ENCODE assay signal across 32 cellular contexts in the genomic region with DNA sequence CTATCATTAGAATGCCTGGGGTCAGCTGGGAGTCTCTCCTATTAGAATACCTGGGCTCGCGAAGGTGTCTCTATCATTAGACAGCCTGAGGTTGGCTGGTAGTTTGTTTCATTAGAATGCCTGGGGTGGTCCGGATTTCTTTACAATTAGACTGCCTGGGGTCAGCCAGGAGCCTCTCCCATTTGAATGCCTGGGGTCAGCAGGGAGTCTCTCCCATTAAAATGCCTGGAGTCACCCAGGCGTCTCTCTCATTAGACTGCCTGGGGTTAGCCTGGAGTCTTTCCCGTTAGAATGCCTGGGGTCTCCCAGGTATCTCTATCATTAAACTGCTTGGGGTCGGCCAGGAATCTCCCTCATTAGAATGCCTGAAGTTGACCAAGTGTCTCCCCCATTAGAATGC.
"Had no signal": no experiment of that assay in that cellular context is flagged by ENCODE, and none has a peak within 500 bp of the region (broad histone marks: within the 10 kb centered on the region; RNA-seq: fewer than 3 reads in every experiment).

No MANE protein-coding gene starts in this region.

- H3K4me1 Mint-ChIP-seq: activated CD4-positive, alpha-beta T cell treated with anti-CD3 and anti-CD28 coated beads for 36 hours; activated CD4-positive, alpha-beta T cell treated with anti-CD3 and anti-CD28 coated beads, Interleukin-2, amount 10 ng/mL, durations not matched to agents 24 days and 14 days; activated CD8-positive, alpha-beta memory T cell treated with anti-CD3 and anti-CD28 coated beads, Interleukin-2, amount 10 ng/mL, durations not matched to agents 7 days and 5 days; activated naive CD4-positive, alpha-beta T cell treated with anti-CD3 and anti-CD28 coated beads, Interleukin-2, amount 50 U/mL, for 24 hours; activated naive CD8-positive, alpha-beta T cell treated with anti-CD3 and anti-CD28 coated beads for 36 hours; activated naive CD8-positive, alpha-beta T cell treated with anti-CD3 and anti-CD28 coated beads, Interleukin-2, amount 50 U/mL, for 24 hours; central memory CD8-positive, alpha-beta T cell had no signal

- FAIRE-seq: colon, endometrium, endothelial cell of umbilical vein had no signal

- H3K9me3 Mint-ChIP-seq: central memory CD8-positive, alpha-beta T cell had no signal

- H3K27ac Mint-ChIP-seq: activated CD4-positive, alpha-beta memory T cell treated with anti-CD3 and anti-CD28 coated beads for 36 hours; activated CD4-positive, alpha-beta T cell treated with anti-CD3 and anti-CD28 coated beads for 36 hours; activated CD4-positive, alpha-beta T cell treated with anti-CD3 and anti-CD28 coated beads, Interleukin-2, amount 10 ng/mL, durations not matched to agents 24 days and 14 days; activated CD8-positive, alpha-beta memory T cell treated with anti-CD3 and anti-CD28 coated beads, Interleukin-2, amount 10 ng/mL, durations not matched to agents 7 days and 5 days; activated CD8-positive, alpha-beta T cell treated with anti-CD3 and anti-CD28 coated beads, Interleukin-2, amount 10 ng/mL, durations not matched to agents 7 days and 5 days; activated naive CD4-positive, alpha-beta T cell treated with anti-CD3 and anti-CD28 coated beads for 36 hours; activated naive CD4-positive, alpha-beta T cell treated with anti-CD3 and anti-CD28 coated beads, Interleukin-2, amount 50 U/mL, for 24 hours; activated naive CD8-positive, alpha-beta T cell treated with anti-CD3 and anti-CD28 coated beads for 36 hours; activated naive CD8-positive, alpha-beta T cell treated with anti-CD3 and anti-CD28 coated beads, Interleukin-2, amount 50 U/mL, for 24 hours; activated T-helper 1 cell treated with anti-CD3 and anti-CD28 coated beads, Interleukin-12 subunit alpha, Interleukin-12 subunit beta, Interleukin-2, Interleukin-4 antibody, amounts not matched to agents 30 ng/mL and 10 ng/mL and 1 ng/mL, durations not matched to agents 14 hours and 24 hours and 36 hours; activated T-helper 2 cell treated with anti-CD3 and anti-CD28 coated beads, Interferon-gamma antibody, Interleukin-2, Interleukin-4, amounts not matched to agents 10 μg/mL and 5 μg/mL and 100 μg/mL, durations not matched to agents 14 hours and 24 hours and 36 hours; brain had no signal

- ATAC-seq: activated CD4-positive, alpha-beta T cell treated with anti-CD3 and anti-CD28 coated beads for 36 hours; activated CD8-positive, alpha-beta memory T cell treated with anti-CD3 and anti-CD28 coated beads, Interleukin-2, amount 10 ng/mL, durations not matched to agents 7 days and 5 days; activated CD8-positive, alpha-beta T cell treated with anti-CD3 and anti-CD28 coated beads, Interleukin-2, amount 10 ng/mL, durations not matched to agents 7 days and 5 days; activated naive CD8-positive, alpha-beta T cell treated with anti-CD3 and anti-CD28 coated beads, Interleukin-2, amount 50 U/mL, for 24 hours had no signal

- H3K4me3 Mint-ChIP-seq: activated CD4-positive, alpha-beta memory T cell treated with anti-CD3 and anti-CD28 coated beads for 36 hours; activated CD4-positive, alpha-beta T cell treated with anti-CD3 and anti-CD28 coated beads for 36 hours; activated CD4-positive, alpha-beta T cell treated with anti-CD3 and anti-CD28 coated beads, Interleukin-2, amount 10 ng/mL, durations not matched to agents 24 days and 14 days; activated CD8-positive, alpha-beta memory T cell treated with anti-CD3 and anti-CD28 coated beads, Interleukin-2, amount 10 ng/mL, durations not matched to agents 7 days and 5 days; activated CD8-positive, alpha-beta T cell treated with anti-CD3 and anti-CD28 coated beads, Interleukin-2, amount 10 ng/mL, durations not matched to agents 7 days and 5 days; activated naive CD4-positive, alpha-beta T cell treated with anti-CD3 and anti-CD28 coated beads for 36 hours; activated naive CD4-positive, alpha-beta T cell treated with anti-CD3 and anti-CD28 coated beads, Interleukin-2, amount 50 U/mL, for 24 hours; activated naive CD8-positive, alpha-beta T cell treated with anti-CD3 and anti-CD28 coated beads for 36 hours; activated naive CD8-positive, alpha-beta T cell treated with anti-CD3 and anti-CD28 coated beads, Interleukin-2, amount 50 U/mL, for 24 hours; activated T-helper 1 cell treated with anti-CD3 and anti-CD28 coated beads, Interleukin-12 subunit alpha, Interleukin-12 subunit beta, Interleukin-2, Interleukin-4 antibody, amounts not matched to agents 30 ng/mL and 10 ng/mL and 1 ng/mL, durations not matched to agents 14 hours and 24 hours and 36 hours; brain; central memory CD8-positive, alpha-beta T cell had no signal

- DNase-seq: activated CD4-positive, alpha-beta memory T cell treated with anti-CD3 and anti-CD28 coated beads for 36 hours; activated CD4-positive, alpha-beta T cell treated with anti-CD3 and anti-CD28 coated beads for 36 hours; activated CD4-positive, alpha-beta T cell treated with anti-CD3 and anti-CD28 coated beads, Interleukin-2, amount 10 ng/mL, durations not matched to agents 24 days and 14 days; activated CD4-positive, CD25-positive, alpha-beta regulatory T cell; activated CD4-positive, CD25-positive, alpha-beta regulatory T cell treated with anti-CD3 and anti-CD28 coated beads, Interleukin-2, amount 50 U/mL, for 72 hours; activated CD8-positive, alpha-beta memory T cell treated with anti-CD3 and anti-CD28 coated beads, Interleukin-2, amount 10 ng/mL, durations not matched to agents 7 days and 5 days; activated CD8-positive, alpha-beta memory T cell treated with anti-CD3 and anti-CD28 coated beads, Interleukin-2, amount 50 U/mL, for 4 hours; activated CD8-positive, alpha-beta T cell treated with anti-CD3 and anti-CD28 coated beads, Interleukin-2, amount 10 ng/mL, durations not matched to agents 7 days and 5 days; activated effector memory CD4-positive, alpha-beta T cell treated with anti-CD3 and anti-CD28 coated beads, Interleukin-2, amount 50 U/mL, for 16 hours; activated naive CD4-positive, alpha-beta T cell treated with anti-CD3 and anti-CD28 coated beads for 36 hours; activated naive CD8-positive, alpha-beta T cell treated with anti-CD3 and anti-CD28 coated beads for 36 hours; activated naive CD8-positive, alpha-beta T cell treated with anti-CD3 and anti-CD28 coated beads, Interleukin-2, amount 50 U/mL, for 24 hours; activated T-cell treated with anti-CD3 and anti-CD28 coated beads, Interleukin-2, amount 50 U/mL, for 1 hour; activated T-cell treated with anti-CD3 and anti-CD28 coated beads, Interleukin-2, amount 50 U/mL, for 48 hours; cortex of kidney; effector CD8-positive, alpha-beta T cell; esophagus squamous epithelium; foreskin melanocyte; head of caudate nucleus; T-helper 2 cell had no signal

- H3K27ac ChIP-seq: ascending aorta, breast epithelium, cardiac muscle cell, epithelial cell of prostate, esophagus squamous epithelium had no signal

- H3K4me3 ChIP-seq: ascending aorta, breast epithelium, cardiac muscle cell, esophagus squamous epithelium had no signal

- H3K27me3 ChIP-seq: ascending aorta, breast epithelium, cardiac muscle cell, esophagus squamous epithelium had no signal

- H3K9me3 ChIP-seq: breast epithelium had no signal

- H3K4me1 ChIP-seq: ascending aorta, breast epithelium, esophagus squamous epithelium had no signal

- H3K27me3 Mint-ChIP-seq: activated CD4-positive, alpha-beta memory T cell treated with anti-CD3 and anti-CD28 coated beads for 36 hours; activated CD4-positive, alpha-beta T cell treated with anti-CD3 and anti-CD28 coated beads for 36 hours; activated CD4-positive, alpha-beta T cell treated with anti-CD3 and anti-CD28 coated beads, Interleukin-2, amount 10 ng/mL, durations not matched to agents 24 days and 14 days; activated CD8-positive, alpha-beta memory T cell treated with anti-CD3 and anti-CD28 coated beads, Interleukin-2, amount 10 ng/mL, durations not matched to agents 7 days and 5 days; activated naive CD4-positive, alpha-beta T cell treated with anti-CD3 and anti-CD28 coated beads, Interleukin-2, amount 50 U/mL, for 24 hours; activated naive CD8-positive, alpha-beta T cell treated with anti-CD3 and anti-CD28 coated beads for 36 hours; activated naive CD8-positive, alpha-beta T cell treated with anti-CD3 and anti-CD28 coated beads, Interleukin-2, amount 50 U/mL, for 24 hours; brain; central memory CD8-positive, alpha-beta T cell had no signal

- H3K36me3 ChIP-seq: ascending aorta, breast epithelium, cardiac muscle cell, esophagus squamous epithelium had no signal

- H3K36me3 Mint-ChIP-seq: activated CD8-positive, alpha-beta memory T cell treated with anti-CD3 and anti-CD28 coated beads, Interleukin-2, amount 10 ng/mL, durations not matched to agents 7 days and 5 days had no signal
